ENCODE assay signal across 8 cellular contexts in genomic region chr1:211133841-211134669, GRCh38. TPM values are rescaled to one million over a fixed set of nuclear protein-coding genes. Genes with fewer than 3 reads are reported as not detected.
A peak's percentile ranks its signal among the peaks of the same experiment; 100 is the strongest.
DNase-seq lines count a peak whose midpoint lies in the region; ATAC-seq, FAIRE-seq and TF ChIP-seq lines count a peak whose summit lies in the region.

TSS of gene KCNH1 (minus strand) at chr1:211134148. CDS start at chr1:211133945, 203 bp downstream.

- H3K9me3 ChIP-seq in astrocyte (ENCODE audit: insufficient read depth, low read depth, low read length), result no peaks in the 10 kb centered on the region

- H3K36me3 ChIP-seq in astrocyte (ENCODE audit: insufficient read depth, low read length), result no peaks in the 10 kb centered on the region

- intact Hi-C loops in sciatic nerve (cut with DNase I), result loop anchor here (10.0 kb wide), 1 partner anchor 549 kb away; no protein-coding TSS in a partner anchor

- peaks cover 2% of the 10 kb centered on the region for H3K9me3 Mint-ChIP-seq in astrocyte (ENCODE audit: unreplicated experiment)

- H3K4me3 ChIP-seq in astrocyte (ENCODE audit: insufficient read depth, low read depth, low read length), result peak within 1 kb of the TSS; percentile 62

- ATAC-seq in HG02763 (IDR thresholded peaks at IDR 0.05; ENCODE audit: unreplicated experiment) (peak; percentile 84), sciatic nerve (peak; percentile 93)

- peak; percentile 75 for TF ChIP-seq CTCF in astrocyte (IDR thresholded peaks at IDR 0.05; ENCODE audit: insufficient read depth, low read depth, low read length)

- peaks cover 9% of the 10 kb centered on the region for H3K27me3 Mint-ChIP-seq in astrocyte (ENCODE audit: low read depth, unreplicated experiment)

- H3K27me3 ChIP-seq in astrocyte (ENCODE audit: insufficient read depth, low read length), result peaks cover 12% of the 10 kb centered on the region

- peak within 1 kb of the TSS; percentile 88 for H3K4me3 Mint-ChIP-seq in astrocyte (ENCODE audit: unreplicated experiment)

- H3K4me1 Mint-ChIP-seq in astrocyte (ENCODE audit: low read depth, unreplicated experiment), result peaks cover 6% of the 10 kb centered on the region

- H3K4me1 ChIP-seq in astrocyte (ENCODE audit: insufficient read depth, low read length), result no peaks in the 10 kb centered on the region

- H3K27ac ChIP-seq in astrocyte (ENCODE audit: low read depth, low read length), result no peak within 1 kb of the TSS

- H2AFZ ChIP-seq in astrocyte (ENCODE audit: low read depth, low read length), result peak within 1 kb of the TSS; percentile 74

- H3K36me3 Mint-ChIP-seq in astrocyte (ENCODE audit: low read depth, unreplicated experiment), result no peaks in the 10 kb centered on the region

- no peaks in the 10 kb centered on the region for H3K79me2 ChIP-seq in astrocyte (ENCODE audit: insufficient read depth, low read length)

- H3K9ac ChIP-seq in astrocyte (ENCODE audit: low read length), result peak within 1 kb of the TSS; percentile 55

- no peaks in the 10 kb centered on the region for H4K20me1 ChIP-seq in astrocyte (ENCODE audit: insufficient read depth, low read length)

- peak within 1 kb of the TSS; percentile 92 for H3K4me2 ChIP-seq in astrocyte (ENCODE audit: low read length)

- no peak for TF ChIP-seq POLR2A in GM12892 (IDR thresholded peaks at IDR 0.05; ENCODE audit: low read depth, low read length)

- H3K27ac Mint-ChIP-seq in astrocyte (ENCODE audit: unreplicated experiment), result peak within 1 kb of the TSS; percentile 60

- FAIRE-seq in GM12892 (lab: Jason Lieb, UNC) (peak; percentile 71), astrocyte (lab: Jason Lieb, UNC) (no peak)

- DNase-seq in GM12892 (ENCODE audit: insufficient read length), result peak; percentile 71
- peak; percentile 91 for DNase-seq in NCI-H128 (lab: John Stamatoyannopoulos, UW; ENCODE audit: unreplicated experiment)
- DNase-seq in T-helper 2 cell, result peak; percentile 40 to 83 (median 66)
- peak; percentile 52 for DNase-seq in astrocyte (ENCODE audit: low read depth)
- DNase-seq in hypothalamus (lab: John Stamatoyannopoulos, UW), result peak; percentile 21 to 95 (median 81)
- peak; percentile 89 for DNase-seq in sciatic nerve (ENCODE audit: low spot score)
- no peak for DNase-seq in GF-D8 (lab: John Stamatoyannopoulos, UW)

RNA-seq across cellular contexts. Expression of gene KCNH1, which starts in this region (rescaled TPM):
- not detected for polyA plus RNA-seq in GM12892 (2012; ENCODE audit: missing spikeins)
- total RNA-seq in astrocyte (15.5 and 18.7 TPM in 2 replicates), sciatic nerve (3.2 TPM)
